In genomic region chr6:54327631-54328030, GRCh38 we compare ENCODE assay signal across 20 cellular contexts. TPM values are rescaled to one million over a fixed set of nuclear protein-coding genes. Genes with fewer than 3 reads are reported as not detected.
DNase-seq lines count a peak whose midpoint lies in the region; ATAC-seq and TF ChIP-seq lines count a peak whose summit lies in the region.
"Had no signal": no experiment of that assay in that cellular context is flagged by ENCODE, and none has a peak within 500 bp of the region (broad histone marks: within the 10 kb centered on the region; RNA-seq: fewer than 3 reads in every experiment).

No MANE protein-coding gene starts in this region.

- no peak for TF ChIP-seq RAD21 in IMR-90 (IDR thresholded peaks at IDR 0.05; ENCODE audit: low read length)

- H2AFZ ChIP-seq in IMR-90 (replicated peaks; ENCODE audit: low read length, poor library complexity) = no peak overlapping the region

- no peak overlapping the region for H3K14ac ChIP-seq in IMR-90 (replicated peaks; ENCODE audit: low read depth, low read length)

- no TSS peak for BruUV-seq in IMR-90 (replicated peaks; lab: Mats Ljungman, UMichigan)

- CTCF ChIA-PET in IMR-90 (lab: Yijun Ruan, JAX) = no interaction called here

- in situ Hi-C loops in IMR-90 (cut with MboI; ENCODE audit: low sequenced_read_pairs) = no loop called here

- no peaks in the 10 kb centered on the region for H3K27me3 Mint-ChIP-seq in progenitor cell of endocrine pancreas
- H3K27me3 Mint-ChIP-seq: CD4-positive, alpha-beta memory T cell had no signal

- no peak overlapping the region for H3K4me3 Mint-ChIP-seq in progenitor cell of endocrine pancreas (ENCODE audit: low read depth)
- H3K4me3 Mint-ChIP-seq: CD4-positive, alpha-beta memory T cell had no signal

- H3K27me3 ChIP-seq in IMR-90 (ENCODE audit: control insufficient read depth, insufficient read depth, low read length) = no peaks in the 10 kb centered on the region

- no peak overlapping the region for H3K56ac ChIP-seq in IMR-90 (ENCODE audit: extremely low read depth, insufficient read depth, low read length)

- no peaks in the 10 kb centered on the region for H3K4me1 ChIP-seq in IMR-90 (ENCODE audit: control insufficient read depth, insufficient read depth, low read length)
- H3K4me1 ChIP-seq: A549 had no signal

- ATAC-seq in IMR-90 (ENCODE audit: low read depth) (no peak), HG03521 (IDR thresholded peaks at IDR 0.05; ENCODE audit: unreplicated experiment) (no peak)
- ATAC-seq: A549, HCT116 had no signal

- H3K36me3 ChIP-seq in IMR-90 (ENCODE audit: control insufficient read depth, insufficient read depth, low read length) = no peaks in the 10 kb centered on the region

- POLR2A ChIA-PET in IMR-90 (lab: Charles Lee; ENCODE audit: unreplicated experiment) = no interaction called here

- TF ChIP-seq POLR2A in IMR-90 (IDR thresholded peaks at IDR 0.05; ENCODE audit: low read depth, low read length) = no peak

- no peak overlapping the region for H3K4me2 ChIP-seq in IMR-90 (ENCODE audit: low read depth, low read length)
- H3K4me2 ChIP-seq: A549, KMS-11 had no signal

- no peak overlapping the region for H3K27ac ChIP-seq in IMR-90 (ENCODE audit: insufficient read depth, low read length)
- H3K27ac ChIP-seq: A549, KMS-11 had no signal

- H3K9me1 ChIP-seq in IMR-90 (ENCODE audit: insufficient read depth, low read length) = no peaks in the 10 kb centered on the region

- H3K79me1 ChIP-seq in IMR-90 (ENCODE audit: low read depth in 1 of 2, low read length in 2 of 2) = no peaks in the 10 kb centered on the region

- H3K23ac ChIP-seq in IMR-90 (ENCODE audit: low read depth, low read length) = no peak overlapping the region

- no peak overlapping the region for H3K18ac ChIP-seq in IMR-90 (ENCODE audit: low read depth, low read length)

- H3K27ac Mint-ChIP-seq in progenitor cell of endocrine pancreas = no peak overlapping the region
- H3K27ac Mint-ChIP-seq: CD4-positive, alpha-beta memory T cell had no signal

- TF ChIP-seq CTCF in IMR-90 (conservative IDR thresholded peaks at IDR 0.05; ENCODE audit: low read depth, low read length) = no peak
- no peak for TF ChIP-seq CTCF in progenitor cell of endocrine pancreas (IDR thresholded peaks at IDR 0.05; ENCODE audit: unreplicated experiment)

- no peak overlapping the region for H2BK5ac ChIP-seq in IMR-90 (ENCODE audit: low read depth, low read length, poor library complexity, severe bottlenecking)

- 83% methylated on average over 1 of the region's 7 CpGs; no CpG with 5 or more reads in 1 of the 2 experiments for WGBS in IMR-90 (ENCODE audit: extremely low coverage in 2 of 2, insufficient read length in 1 of 2), 2 experiments

- H4K20me1 ChIP-seq in IMR-90 (ENCODE audit: insufficient read depth, low read length) = no peaks in the 10 kb centered on the region

- no peak overlapping the region for H2BK20ac ChIP-seq in IMR-90 (ENCODE audit: low read depth, low read length)

- no peak overlapping the region; the same call in 1 of the 2 replicates for H2AK5ac ChIP-seq in IMR-90 (ENCODE audit: low read depth, low read length)

- no peak overlapping the region; the same call in 2 of the 3 replicates for H2BK15ac ChIP-seq in IMR-90 (ENCODE audit: low read depth, low read length)

- H3K4ac ChIP-seq in IMR-90 (ENCODE audit: low read depth, low read length) = no peak overlapping the region

- H4K8ac ChIP-seq in IMR-90 (ENCODE audit: low read depth in 2 of 2, low read length in 2 of 2) = 0 out of 4 replicates have a peak overlapping the region, but pooled peaks of 1 of the 2 experiments have one; percentile 9

- dilution Hi-C loops in IMR-90 (cut with HindIII; ENCODE audit: low sequenced_read_pairs, unreplicated experiment) = no loop called here

- no peak overlapping the region for H4K91ac ChIP-seq in IMR-90 (ENCODE audit: insufficient read depth, low read depth, low read length)

- peak; percentile 13 for DNase-seq in Daoy (ENCODE audit: low read depth)
- DNase-seq in IMR-90 = peak; percentile 0
- peak; percentile 5 for DNase-seq in SW480 (ENCODE audit: low spot score)
- DNase-seq in kidney tubule cell (ENCODE audit: low spot score) = peak; percentile 2
- no peak for DNase-seq in GOT3 (lab: John Stamatoyannopoulos, UW)
- DNase-seq in progenitor cell of endocrine pancreas (ENCODE audit: low spot score, unreplicated experiment) = no peak
- DNase-seq in GM19240 (ENCODE audit: insufficient read length, low spot score) = no peak
- DNase-seq: CD4-positive, alpha-beta memory T cell; NCI-H1048; NCI-H1436 treated with DMSO at 0.1 percent for 48 hours; NCI-H2029 treated with DMSO at 0.1 percent for 48 hours; NCI-H2171 treated with DMSO at 0.1 percent for 48 hours; NCI-H446 treated with DMSO at 0.1 percent for 48 hours; NCI-H774 had no signal

- no peak overlapping the region for H4K5ac ChIP-seq in IMR-90 (ENCODE audit: low read depth, low read length)

- H3K9ac ChIP-seq in IMR-90 (ENCODE audit: low read depth, low read length) = no peak overlapping the region
- H3K9ac ChIP-seq: KMS-11 had no signal

- intact Hi-C loops in IMR-90 (cut with micrococcal nuclease) = no loop called here

- H3K9me3 Mint-ChIP-seq in progenitor cell of endocrine pancreas (ENCODE audit: low read depth) = peaks cover 21% of the 10 kb centered on the region

- no peak overlapping the region for H3K4me3 ChIP-seq in IMR-90 (ENCODE audit: insufficient read depth, low read depth, low read length)
- H3K4me3 ChIP-seq: A549 had no signal

- H2BK120ac ChIP-seq in IMR-90 (ENCODE audit: low read depth, low read length) = no peak overlapping the region

- no peaks in the 10 kb centered on the region for H3K36me3 Mint-ChIP-seq in progenitor cell of endocrine pancreas (ENCODE audit: insufficient read depth)
- H3K36me3 Mint-ChIP-seq: CD4-positive, alpha-beta memory T cell had no signal

- no peak overlapping the region for H2AK9ac ChIP-seq in IMR-90 (replicated peaks; ENCODE audit: low read depth, low read length, poor library complexity)

- H3K9me3 ChIP-seq in IMR-90 (ENCODE audit: control insufficient read depth, insufficient read depth, low read length) = no peaks in the 10 kb centered on the region
- H3K9me3 ChIP-seq: A549 had no signal

- no peaks in the 10 kb centered on the region for H3K4me1 Mint-ChIP-seq in progenitor cell of endocrine pancreas (ENCODE audit: low read depth)
- H3K4me1 Mint-ChIP-seq: CD4-positive, alpha-beta memory T cell had no signal

TF ChIP-seq in IMR-90, 13 proteins besides CTCF, POLR2A, EP300 and RAD21:
- TF ChIP-seq SMC3 (IDR thresholded peaks at IDR 0.05; ENCODE audit: low read depth, low read length) = no peak
- no peak for TF ChIP-seq ELK1 (IDR thresholded peaks at IDR 0.05; ENCODE audit: borderline replicate concordance, low read depth, low read length)
- TF ChIP-seq BHLHE40 (IDR thresholded peaks at IDR 0.05; ENCODE audit: low read depth, low read length) = no peak
- no peak for TF ChIP-seq USF2 (IDR thresholded peaks at IDR 0.05; ENCODE audit: low read depth, low read length)
- TF ChIP-seq MXI1 (IDR thresholded peaks at IDR 0.05; ENCODE audit: borderline replicate concordance, low read depth, low read length) = no peak
- no peak for TF ChIP-seq RCOR1 (IDR thresholded peaks at IDR 0.05; ENCODE audit: insufficient replicate concordance, low read length)
- no peak for TF ChIP-seq RFX5 (IDR thresholded peaks at IDR 0.05; ENCODE audit: low read depth, low read length)
- no peak for TF ChIP-seq MAZ (IDR thresholded peaks at IDR 0.05; ENCODE audit: borderline replicate concordance, low read depth, low read length)
- no peak for TF ChIP-seq CHD1 (IDR thresholded peaks at IDR 0.05; ENCODE audit: low read depth, low read length)
- TF ChIP-seq MAFK (IDR thresholded peaks at IDR 0.05; ENCODE audit: low read depth, low read length) = no peak
- no peak for TF ChIP-seq NFE2L2 (IDR thresholded peaks at IDR 0.05; ENCODE audit: low read depth, low read length)
- no peak for TF ChIP-seq FOS (IDR thresholded peaks at IDR 0.05; ENCODE audit: low read depth, low read length)
- TF ChIP-seq CEBPB (IDR thresholded peaks at IDR 0.05; ENCODE audit: low read depth, low read length) = no peak

RNA-seq across cellular contexts. Expression of gene TINAG, which starts 19.4 kb away (rescaled TPM):
- not detected in 2 replicates for total RNA-seq in Daoy (2014; rRNA removed; shearing (Covaris generic))
- not detected in 2 replicates for total RNA-seq in IMR-90 (2012; rRNA removed)
- not detected in 2 replicates for polyA plus RNA-seq in IMR-90 (2012; rRNA removed)
- not detected in 2 replicates for polyA plus RNA-seq in IMR-90 (2012; cell fraction: cytosol; rRNA removed)
- polyA plus RNA-seq in IMR-90 (2012; cell fraction: nucleus; rRNA removed; ENCODE audit: low replicate concordance) = not detected in 2 replicates
- total RNA-seq in progenitor cell of endocrine pancreas = not detected in 2 replicates
- total RNA-seq: CD4-positive, alpha-beta memory T cell; T-helper 1 cell treated with Interleukin-12 subunit alpha and Interleukin-12 subunit beta and Interleukin-4 antibody, amounts not matched to agents 30 ng/mL and 1 ng/mL, for 36 hours had no signal
- polyA plus RNA-seq: BJ; CD4-positive, alpha-beta memory T cell had no signal

Comparison
In these comparisons a context has a peak if more than half of its experiments do, and no peak if none do; other contexts are left out.
1. DNase-seq: peak in Daoy (single experiment), IMR-90 (single experiment), SW480 (single experiment) and kidney tubule cell (single experiment); none in GOT3 (single experiment), progenitor cell of endocrine pancreas (single experiment) and GM19240 (single experiment).